13 cellular contexts compared by ENCODE assay signal in the genomic region with DNA sequence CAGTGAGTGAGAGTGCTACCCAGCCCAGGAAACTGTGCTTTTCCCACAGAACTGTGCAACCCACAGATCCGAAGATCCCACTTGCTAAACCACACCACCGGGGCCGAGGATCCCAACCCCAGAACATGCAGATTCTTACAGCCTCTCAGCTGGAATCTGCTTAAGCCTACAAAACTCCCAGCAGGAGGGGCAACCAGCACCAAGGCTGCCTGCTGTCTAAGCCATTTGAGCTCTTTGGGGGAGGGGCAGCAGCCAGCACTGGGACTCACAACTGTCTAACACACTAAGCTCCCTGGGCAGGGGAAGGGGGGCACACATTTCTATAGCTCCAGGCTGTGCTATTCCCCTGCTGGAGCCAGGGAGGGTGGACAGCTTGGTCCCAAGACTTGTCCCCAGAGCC.
"Had no signal": no experiment of that assay in that cellular context is flagged by ENCODE, and none has a peak within 500 bp of the region (broad histone marks: within the 10 kb centered on the region; RNA-seq: fewer than 3 reads in every experiment).

No MANE protein-coding gene starts in this region.

- H3K4me3 Mint-ChIP-seq: activated CD4-positive, alpha-beta memory T cell treated with anti-CD3 and anti-CD28 coated beads, Interleukin-2, amount 10 ng/mL, durations not matched to agents 7 days and 5 days; activated naive CD4-positive, alpha-beta T cell treated with anti-CD3 and anti-CD28 coated beads, Interleukin-2, amount 50 U/mL, for 24 hours; activated T-cell treated with anti-CD3 and anti-CD28 coated beads, Interleukin-2, amount 50 U/mL, for 24 hours; stimulated activated effector memory CD8-positive, alpha-beta T cell treated with anti-CD3 and anti-CD28 coated beads, Interleukin-12 subunit alpha, Interleukin-12 subunit beta, amount 100 ng/mL, for 72 hours had no signal

- H3K4me3 ChIP-seq: adrenal gland, cardiac muscle cell, dorsolateral prefrontal cortex, esophagus muscularis mucosa, lung had no signal

- DNase-seq: activated CD4-positive, alpha-beta memory T cell treated with anti-CD3 and anti-CD28 coated beads, Interleukin-2, amount 10 ng/mL, durations not matched to agents 7 days and 5 days; activated effector memory CD4-positive, alpha-beta T cell treated with anti-CD3 and anti-CD28 coated beads, Interleukin-2, amount 50 U/mL, for 16 hours; activated T-cell treated with anti-CD3 and anti-CD28 coated beads, Interleukin-2, amount 50 U/mL, for 24 hours; adrenal gland; dorsolateral prefrontal cortex; hippocampal formation; left colon; midbrain had no signal

- H3K27me3 Mint-ChIP-seq: activated CD4-positive, alpha-beta memory T cell treated with anti-CD3 and anti-CD28 coated beads, Interleukin-2, amount 10 ng/mL, durations not matched to agents 7 days and 5 days; activated T-cell treated with anti-CD3 and anti-CD28 coated beads, Interleukin-2, amount 50 U/mL, for 24 hours had no signal

- H3K4me1 ChIP-seq: adrenal gland, esophagus muscularis mucosa had no signal

- H3K4me1 Mint-ChIP-seq: activated CD4-positive, alpha-beta memory T cell treated with anti-CD3 and anti-CD28 coated beads, Interleukin-2, amount 10 ng/mL, durations not matched to agents 7 days and 5 days; activated naive CD4-positive, alpha-beta T cell treated with anti-CD3 and anti-CD28 coated beads, Interleukin-2, amount 50 U/mL, for 24 hours; stimulated activated effector memory CD8-positive, alpha-beta T cell treated with anti-CD3 and anti-CD28 coated beads, Interleukin-12 subunit alpha, Interleukin-12 subunit beta, amount 100 ng/mL, for 72 hours had no signal

- H3K9me3 ChIP-seq: adrenal gland, esophagus muscularis mucosa had no signal

- H3K36me3 Mint-ChIP-seq: activated naive CD4-positive, alpha-beta T cell treated with anti-CD3 and anti-CD28 coated beads, Interleukin-2, amount 50 U/mL, for 24 hours; stimulated activated effector memory CD8-positive, alpha-beta T cell treated with anti-CD3 and anti-CD28 coated beads, Interleukin-12 subunit alpha, Interleukin-12 subunit beta, amount 100 ng/mL, for 72 hours had no signal

- H3K36me3 ChIP-seq: adrenal gland, cardiac muscle cell, esophagus muscularis mucosa had no signal

- H3K27me3 ChIP-seq: adrenal gland, cardiac muscle cell, esophagus muscularis mucosa had no signal

- ATAC-seq: left colon; stimulated activated effector memory CD8-positive, alpha-beta T cell treated with anti-CD3 and anti-CD28 coated beads, Interleukin-12 subunit alpha, Interleukin-12 subunit beta, amount 100 ng/mL, for 72 hours had no signal

- H3K27ac ChIP-seq: adrenal gland, cardiac muscle cell, dorsolateral prefrontal cortex, esophagus muscularis mucosa had no signal

- H3K27ac Mint-ChIP-seq: activated CD4-positive, alpha-beta memory T cell treated with anti-CD3 and anti-CD28 coated beads, Interleukin-2, amount 10 ng/mL, durations not matched to agents 7 days and 5 days; activated naive CD4-positive, alpha-beta T cell treated with anti-CD3 and anti-CD28 coated beads, Interleukin-2, amount 50 U/mL, for 24 hours; activated T-cell treated with anti-CD3 and anti-CD28 coated beads, Interleukin-2, amount 50 U/mL, for 24 hours; stimulated activated effector memory CD8-positive, alpha-beta T cell treated with anti-CD3 and anti-CD28 coated beads, Interleukin-12 subunit alpha, Interleukin-12 subunit beta, amount 100 ng/mL, for 72 hours had no signal
